ENCODE assay signal across 1 cellular context in the genomic region with DNA sequence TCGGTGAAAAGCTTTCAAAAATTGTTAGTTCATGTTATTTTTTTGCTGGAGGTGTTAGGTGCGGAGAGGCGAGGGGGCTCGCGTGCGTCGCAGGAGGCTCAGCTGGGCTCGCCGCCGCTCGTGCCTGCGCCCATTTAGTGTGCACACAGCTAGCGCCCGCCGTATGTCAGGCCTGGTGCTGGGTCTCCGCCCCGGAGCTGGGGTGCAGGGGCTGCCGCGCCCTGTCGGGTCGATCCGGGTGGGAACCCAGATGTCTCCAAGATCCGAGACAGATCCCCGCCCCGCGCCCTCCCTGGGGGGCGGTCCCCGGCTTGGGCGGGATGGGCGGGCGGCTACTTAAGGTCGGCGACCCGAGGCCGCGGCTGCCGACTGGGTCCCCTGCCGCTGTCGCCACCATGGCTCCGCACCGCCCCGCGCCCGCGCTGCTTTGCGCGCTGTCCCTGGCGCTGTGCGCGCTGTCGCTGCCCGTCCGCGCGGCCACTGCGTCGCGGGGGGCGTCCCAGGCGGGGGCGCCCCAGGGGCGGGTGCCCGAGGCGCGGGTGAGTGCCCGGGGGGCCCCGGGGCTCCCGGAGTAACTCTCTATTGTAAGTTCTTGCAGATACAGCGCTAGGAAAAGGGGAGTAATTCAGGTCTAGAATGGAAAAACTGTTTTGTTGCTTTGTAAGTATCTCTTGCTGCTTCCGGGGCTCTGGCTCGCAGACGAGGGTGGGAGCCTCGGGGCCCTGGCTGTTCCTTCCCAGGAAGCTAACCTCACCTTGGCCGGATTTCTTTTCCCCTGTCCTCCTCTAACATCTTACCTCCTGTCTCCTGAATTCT.
TF ChIP-seq lines count a peak whose summit lies in the region.

No MANE protein-coding gene starts in this region.

TF ChIP-seq in GM23338, 12 proteins besides CTCF, POLR2A, EP300 and RAD21 (continued from another document):
- TF ChIP-seq, protein P1, sequence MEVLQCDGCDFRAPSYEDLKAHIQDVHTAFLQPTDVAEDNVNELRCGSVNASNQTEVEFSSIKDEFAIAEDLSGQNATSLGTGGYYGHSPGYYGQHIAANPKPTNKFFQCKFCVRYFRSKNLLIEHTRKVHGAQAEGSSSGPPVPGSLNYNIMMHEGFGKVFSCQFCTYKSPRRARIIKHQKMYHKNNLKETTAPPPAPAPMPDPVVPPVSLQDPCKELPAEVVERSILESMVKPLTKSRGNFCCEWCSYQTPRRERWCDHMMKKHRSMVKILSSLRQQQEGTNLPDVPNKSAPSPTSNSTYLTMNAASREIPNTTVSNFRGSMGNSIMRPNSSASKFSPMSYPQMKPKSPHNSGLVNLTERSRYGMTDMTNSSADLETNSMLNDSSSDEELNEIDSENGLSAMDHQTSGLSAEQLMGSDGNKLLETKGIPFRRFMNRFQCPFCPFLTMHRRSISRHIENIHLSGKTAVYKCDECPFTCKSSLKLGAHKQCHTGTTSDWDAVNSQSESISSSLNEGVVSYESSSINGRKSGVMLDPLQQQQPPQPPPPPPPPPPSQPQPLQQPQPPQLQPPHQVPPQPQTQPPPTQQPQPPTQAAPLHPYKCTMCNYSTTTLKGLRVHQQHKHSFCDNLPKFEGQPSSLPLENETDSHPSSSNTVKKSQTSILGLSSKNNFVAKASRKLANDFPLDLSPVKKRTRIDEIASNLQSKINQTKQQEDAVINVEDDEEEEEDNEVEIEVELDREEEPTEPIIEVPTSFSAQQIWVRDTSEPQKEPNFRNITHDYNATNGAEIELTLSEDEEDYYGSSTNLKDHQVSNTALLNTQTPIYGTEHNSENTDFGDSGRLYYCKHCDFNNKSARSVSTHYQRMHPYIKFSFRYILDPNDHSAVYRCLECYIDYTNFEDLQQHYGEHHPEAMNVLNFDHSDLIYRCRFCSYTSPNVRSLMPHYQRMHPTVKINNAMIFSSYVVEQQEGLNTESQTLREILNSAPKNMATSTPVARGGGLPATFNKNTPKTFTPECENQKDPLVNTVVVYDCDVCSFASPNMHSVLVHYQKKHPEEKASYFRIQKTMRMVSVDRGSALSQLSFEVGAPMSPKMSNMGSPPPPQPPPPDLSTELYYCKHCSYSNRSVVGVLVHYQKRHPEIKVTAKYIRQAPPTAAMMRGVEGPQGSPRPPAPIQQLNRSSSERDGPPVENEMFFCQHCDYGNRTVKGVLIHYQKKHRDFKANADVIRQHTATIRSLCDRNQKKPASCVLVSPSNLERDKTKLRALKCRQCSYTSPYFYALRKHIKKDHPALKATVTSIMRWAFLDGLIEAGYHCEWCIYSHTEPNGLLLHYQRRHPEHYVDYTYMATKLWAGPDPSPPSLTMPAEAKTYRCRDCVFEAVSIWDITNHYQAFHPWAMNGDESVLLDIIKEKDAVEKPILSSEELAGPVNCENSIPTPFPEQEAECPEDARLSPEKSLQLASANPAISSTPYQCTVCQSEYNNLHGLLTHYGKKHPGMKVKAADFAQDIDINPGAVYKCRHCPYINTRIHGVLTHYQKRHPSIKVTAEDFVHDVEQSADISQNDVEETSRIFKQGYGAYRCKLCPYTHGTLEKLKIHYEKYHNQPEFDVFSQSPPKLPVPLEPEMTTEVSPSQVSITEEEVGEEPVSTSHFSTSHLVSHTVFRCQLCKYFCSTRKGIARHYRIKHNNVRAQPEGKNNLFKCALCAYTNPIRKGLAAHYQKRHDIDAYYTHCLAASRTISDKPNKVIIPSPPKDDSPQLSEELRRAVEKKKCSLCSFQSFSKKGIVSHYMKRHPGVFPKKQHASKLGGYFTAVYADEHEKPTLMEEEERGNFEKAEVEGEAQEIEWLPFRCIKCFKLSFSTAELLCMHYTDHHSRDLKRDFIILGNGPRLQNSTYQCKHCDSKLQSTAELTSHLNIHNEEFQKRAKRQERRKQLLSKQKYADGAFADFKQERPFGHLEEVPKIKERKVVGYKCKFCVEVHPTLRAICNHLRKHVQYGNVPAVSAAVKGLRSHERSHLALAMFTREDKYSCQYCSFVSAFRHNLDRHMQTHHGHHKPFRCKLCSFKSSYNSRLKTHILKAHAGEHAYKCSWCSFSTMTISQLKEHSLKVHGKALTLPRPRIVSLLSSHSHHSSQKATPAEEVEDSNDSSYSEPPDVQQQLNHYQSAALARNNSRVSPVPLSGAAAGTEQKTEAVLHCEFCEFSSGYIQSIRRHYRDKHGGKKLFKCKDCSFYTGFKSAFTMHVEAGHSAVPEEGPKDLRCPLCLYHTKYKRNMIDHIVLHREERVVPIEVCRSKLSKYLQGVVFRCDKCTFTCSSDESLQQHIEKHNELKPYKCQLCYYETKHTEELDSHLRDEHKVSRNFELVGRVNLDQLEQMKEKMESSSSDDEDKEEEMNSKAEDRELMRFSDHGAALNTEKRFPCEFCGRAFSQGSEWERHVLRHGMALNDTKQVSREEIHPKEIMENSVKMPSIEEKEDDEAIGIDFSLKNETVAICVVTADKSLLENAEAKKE (CRISPR knock-in tag; IDR thresholded peaks at IDR 0.05) = no peak
- TF ChIP-seq, protein P2, sequence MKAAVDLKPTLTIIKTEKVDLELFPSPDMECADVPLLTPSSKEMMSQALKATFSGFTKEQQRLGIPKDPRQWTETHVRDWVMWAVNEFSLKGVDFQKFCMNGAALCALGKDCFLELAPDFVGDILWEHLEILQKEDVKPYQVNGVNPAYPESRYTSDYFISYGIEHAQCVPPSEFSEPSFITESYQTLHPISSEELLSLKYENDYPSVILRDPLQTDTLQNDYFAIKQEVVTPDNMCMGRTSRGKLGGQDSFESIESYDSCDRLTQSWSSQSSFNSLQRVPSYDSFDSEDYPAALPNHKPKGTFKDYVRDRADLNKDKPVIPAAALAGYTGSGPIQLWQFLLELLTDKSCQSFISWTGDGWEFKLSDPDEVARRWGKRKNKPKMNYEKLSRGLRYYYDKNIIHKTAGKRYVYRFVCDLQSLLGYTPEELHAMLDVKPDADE (IDR thresholded peaks at IDR 0.05) = no peak
- TF ChIP-seq EZH2 (IDR thresholded peaks at IDR 0.05; ENCODE audit: low read depth, unreplicated experiment) = no peak
- no peak for TF ChIP-seq JUNB (IDR thresholded peaks at IDR 0.05; ENCODE audit: unreplicated experiment)
- no peak for TF ChIP-seq CREB1 (CRISPR knock-in tag; IDR thresholded peaks at IDR 0.05; ENCODE audit: low read depth)
- TF ChIP-seq POLR2AphosphoS5 (IDR thresholded peaks at IDR 0.05; ENCODE audit: low read depth) = no peak
- TF ChIP-seq, protein P3, sequence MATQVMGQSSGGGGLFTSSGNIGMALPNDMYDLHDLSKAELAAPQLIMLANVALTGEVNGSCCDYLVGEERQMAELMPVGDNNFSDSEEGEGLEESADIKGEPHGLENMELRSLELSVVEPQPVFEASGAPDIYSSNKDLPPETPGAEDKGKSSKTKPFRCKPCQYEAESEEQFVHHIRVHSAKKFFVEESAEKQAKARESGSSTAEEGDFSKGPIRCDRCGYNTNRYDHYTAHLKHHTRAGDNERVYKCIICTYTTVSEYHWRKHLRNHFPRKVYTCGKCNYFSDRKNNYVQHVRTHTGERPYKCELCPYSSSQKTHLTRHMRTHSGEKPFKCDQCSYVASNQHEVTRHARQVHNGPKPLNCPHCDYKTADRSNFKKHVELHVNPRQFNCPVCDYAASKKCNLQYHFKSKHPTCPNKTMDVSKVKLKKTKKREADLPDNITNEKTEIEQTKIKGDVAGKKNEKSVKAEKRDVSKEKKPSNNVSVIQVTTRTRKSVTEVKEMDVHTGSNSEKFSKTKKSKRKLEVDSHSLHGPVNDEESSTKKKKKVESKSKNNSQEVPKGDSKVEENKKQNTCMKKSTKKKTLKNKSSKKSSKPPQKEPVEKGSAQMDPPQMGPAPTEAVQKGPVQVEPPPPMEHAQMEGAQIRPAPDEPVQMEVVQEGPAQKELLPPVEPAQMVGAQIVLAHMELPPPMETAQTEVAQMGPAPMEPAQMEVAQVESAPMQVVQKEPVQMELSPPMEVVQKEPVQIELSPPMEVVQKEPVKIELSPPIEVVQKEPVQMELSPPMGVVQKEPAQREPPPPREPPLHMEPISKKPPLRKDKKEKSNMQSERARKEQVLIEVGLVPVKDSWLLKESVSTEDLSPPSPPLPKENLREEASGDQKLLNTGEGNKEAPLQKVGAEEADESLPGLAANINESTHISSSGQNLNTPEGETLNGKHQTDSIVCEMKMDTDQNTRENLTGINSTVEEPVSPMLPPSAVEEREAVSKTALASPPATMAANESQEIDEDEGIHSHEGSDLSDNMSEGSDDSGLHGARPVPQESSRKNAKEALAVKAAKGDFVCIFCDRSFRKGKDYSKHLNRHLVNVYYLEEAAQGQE (IDR thresholded peaks at IDR 0.05; ENCODE audit: unreplicated experiment) = no peak
